ENCODE assay signal across 23 cellular contexts in genomic region chr20:3390759-3391500, GRCh38. TPM values are rescaled to one million over a fixed set of nuclear protein-coding genes. Genes with fewer than 3 reads are reported as not detected.
A peak's percentile ranks its signal among the peaks of the same experiment; 100 is the strongest.
DNase-seq lines count a peak whose midpoint lies in the region; ATAC-seq, FAIRE-seq and TF ChIP-seq lines count a peak whose summit lies in the region.
"Had no signal": no experiment of that assay in that cellular context is flagged by ENCODE, and none has a peak within 500 bp of the region (broad histone marks: within the 10 kb centered on the region; RNA-seq: fewer than 3 reads in every experiment).

No MANE protein-coding gene starts in this region.

- no peak for ATAC-seq in A549
- peak; percentile 39 to 70 for ATAC-seq in left cardiac atrium
- ATAC-seq: body of pancreas, HCT116, left lung had no signal

- FAIRE-seq in A549 (lab: Jason Lieb, UNC) = peak; percentile 49
- FAIRE-seq: GM12891, urothelium cell line had no signal

- H3K4me3 Mint-ChIP-seq in type B pancreatic cell = no peak overlapping the region
- H3K4me3 Mint-ChIP-seq: activated naive CD8-positive, alpha-beta T cell treated with anti-CD3 and anti-CD28 coated beads for 36 hours; activated T-helper 1 cell treated with anti-CD3 and anti-CD28 coated beads, Interleukin-12 subunit alpha, Interleukin-12 subunit beta, Interleukin-2, Interleukin-4 antibody, amounts not matched to agents 30 ng/mL and 10 ng/mL and 1 ng/mL, durations not matched to agents 14 hours and 24 hours and 36 hours; T-helper 2 cell treated with Interferon-gamma antibody and Interleukin-4, amounts not matched to agents 5 μg/mL and 100 μg/mL, for 36 hours had no signal

- DNase-seq in A549 (ENCODE audit: low read depth in 1 of 2, low spot score in 1 of 2) = no peak
- DNase-seq in left cardiac atrium = no peak
- DNase-seq in midbrain (lab: John Stamatoyannopoulos, UW) = peak; percentile 68
- DNase-seq in NCI-H1105 treated with DMSO at 0.1 percent for 48 hours (lab: John Stamatoyannopoulos, UW) = no peak
- no peak for DNase-seq in SHP77 (lab: John Stamatoyannopoulos, UW)
- no peak for DNase-seq in type B pancreatic cell (ENCODE audit: extremely low spot score, unreplicated experiment)
- DNase-seq in DMS153 (lab: John Stamatoyannopoulos, UW) = no peak
- DNase-seq: activated CD4-positive, CD25-positive, alpha-beta regulatory T cell treated with anti-CD3 and anti-CD28 coated beads, Interleukin-2, amount 50 U/mL, for 72 hours; activated naive CD8-positive, alpha-beta T cell treated with anti-CD3 and anti-CD28 coated beads for 36 hours; body of pancreas; cortex of kidney; foreskin fibroblast; left lung; NCI-H1417; NCI-H2171 treated with DMSO at 0.1 percent for 48 hours; NCI-H69 had no signal

- H3K36me3 Mint-ChIP-seq in type B pancreatic cell = peaks cover 3% of the 10 kb centered on the region

- no peak overlapping the region for H3K27ac Mint-ChIP-seq in type B pancreatic cell
- H3K27ac Mint-ChIP-seq: activated naive CD8-positive, alpha-beta T cell treated with anti-CD3 and anti-CD28 coated beads for 36 hours; activated T-helper 1 cell treated with anti-CD3 and anti-CD28 coated beads, Interleukin-12 subunit alpha, Interleukin-12 subunit beta, Interleukin-2, Interleukin-4 antibody, amounts not matched to agents 30 ng/mL and 10 ng/mL and 1 ng/mL, durations not matched to agents 14 hours and 24 hours and 36 hours; T-helper 2 cell treated with Interferon-gamma antibody and Interleukin-4, amounts not matched to agents 5 μg/mL and 100 μg/mL, for 36 hours had no signal

- POLR2A ChIA-PET in A549 (lab: Yijun Ruan, JAX) = no interaction called here

- H3K4me3 ChIP-seq in A549 = no peak overlapping the region
- H3K4me3 ChIP-seq: body of pancreas, left lung, SK-N-MC had no signal

- WGBS in A549 (ENCODE audit: missing lambda C conversion rate) = 69% methylated on average over 3 of the region's 3 CpGs

- TF ChIP-seq RAD21 in A549 (conservative IDR thresholded peaks at IDR 0.05 in 1 of 2, IDR thresholded peaks at IDR 0.05 in 1 of 2) = no peak

- H3K4me1 Mint-ChIP-seq in type B pancreatic cell (ENCODE audit: unreplicated experiment) = peaks cover 9% of the 10 kb centered on the region

- peaks cover 6% of the 10 kb centered on the region; the same call in 2 of the 3 replicates for H3K9me3 ChIP-seq in A549
- H3K9me3 ChIP-seq: body of pancreas had no signal

- H3K4me1 ChIP-seq in A549 = peaks cover 8% of the 10 kb centered on the region; the same call in 2 of the 3 replicates

- H3K27ac ChIP-seq in A549 (no peak overlapping the region), VCaP (peak overlapping the region; percentile 38; the same call in 1 of the 2 replicates)
- H3K27ac ChIP-seq: SK-N-MC had no signal

- H3K4me2 ChIP-seq in A549 = 0 out of 3 replicates have a peak overlapping the region, but pooled peaks have one; percentile 1

- TF ChIP-seq POLR2A in A549 (IDR thresholded peaks at IDR 0.05; ENCODE audit: low read length) = no peak

- H3K9me3 Mint-ChIP-seq in type B pancreatic cell = peaks cover 15% of the 10 kb centered on the region

- H3K27me3 Mint-ChIP-seq in type B pancreatic cell = no peaks in the 10 kb centered on the region
- H3K27me3 Mint-ChIP-seq: activated naive CD8-positive, alpha-beta T cell treated with anti-CD3 and anti-CD28 coated beads for 36 hours had no signal

- TF ChIP-seq EP300 in A549 (IDR thresholded peaks at IDR 0.05) = no peak

- TF ChIP-seq CTCF in A549 (IDR thresholded peaks at IDR 0.05) (no peak), VCaP (conservative IDR thresholded peaks at IDR 0.05) (no peak), type B pancreatic cell (conservative IDR thresholded peaks at IDR 0.05) (no peak)

- intact Hi-C loops in left cardiac atrium (cut with DNase I) = no loop called here

- CTCF ChIA-PET in A549 (lab: Yijun Ruan, JAX) = interaction anchor here (1.4 kb wide), 1 partner anchor 17 kb away, joined by 3 read pairs; no protein-coding TSS in a partner anchor

TF ChIP-seq in A549, 52 proteins besides CTCF, POLR2A, EP300 and RAD21:
- TF ChIP-seq PBX3 (IDR thresholded peaks at IDR 0.05) (no peak), RNF2 (IDR thresholded peaks at IDR 0.05; ENCODE audit: borderline replicate concordance, low read depth) (no peak), KDM1A (IDR thresholded peaks at IDR 0.05; ENCODE audit: low read depth) (no peak), REST (IDR thresholded peaks at IDR 0.05) (no peak), HMGXB4 (CRISPR knock-in tag; IDR thresholded peaks at IDR 0.05; ENCODE audit: borderline replicate concordance) (no peak), HOXA7 (CRISPR knock-in tag; IDR thresholded peaks at IDR 0.05) (no peak), CEBPB (IDR thresholded peaks at IDR 0.05) (no peak), PHF8 (IDR thresholded peaks at IDR 0.05; ENCODE audit: borderline replicate concordance, low read depth) (no peak), CHD4 (IDR thresholded peaks at IDR 0.05; ENCODE audit: borderline replicate concordance) (no peak), SREBF2 (IDR thresholded peaks at IDR 0.05) (no peak), BCL3 (IDR thresholded peaks at IDR 0.05) (no peak), ZSCAN20 (CRISPR knock-in tag; IDR thresholded peaks at IDR 0.05) (no peak), HDAC2 (IDR thresholded peaks at IDR 0.05) (no peak), HOXB5 (CRISPR knock-in tag; IDR thresholded peaks at IDR 0.05) (no peak)

RNA-seq across cellular contexts. Expression of gene DNAAF9, which starts 16.5 kb away (rescaled TPM):
- polyA plus RNA-seq in A549 (2011; rRNA removed) (7.5 and 8.2 TPM in 2 replicates), A549 (2017; fragmentation: RNase III; extraction: RNeasy Plus Mini Kit Qiagen cat#74134 plus additional on column Dnase treatment) (4.3 to 6.2 TPM (median 4.9 TPM) in 3 replicates)
- 1.8 and 2.4 TPM in 2 replicates for polyA plus RNA-seq in A549 (2012; cell fraction: cytosol; rRNA removed)
- 5.4 and 8.1 TPM in 2 replicates for polyA plus RNA-seq in A549 (2012; cell fraction: nucleus; rRNA removed)
- polyA minus RNA-seq in A549 (2011; rRNA and poly(A)+ RNA removed) = 8.4 and 8.5 TPM in 2 replicates
- total RNA-seq in left cardiac atrium (10 to 100 TPM; 17.2 TPM), type B pancreatic cell (ENCODE audit: low replicate concordance) (17.3 and 19.1 TPM in 2 replicates)

Comparison
In these comparisons a context has a peak if more than half of its experiments do, and no peak if none do; other contexts are left out.
1. ATAC-seq: peak in left cardiac atrium (2 of 2); none in A549 (0 of 2).